In the genomic region with DNA sequence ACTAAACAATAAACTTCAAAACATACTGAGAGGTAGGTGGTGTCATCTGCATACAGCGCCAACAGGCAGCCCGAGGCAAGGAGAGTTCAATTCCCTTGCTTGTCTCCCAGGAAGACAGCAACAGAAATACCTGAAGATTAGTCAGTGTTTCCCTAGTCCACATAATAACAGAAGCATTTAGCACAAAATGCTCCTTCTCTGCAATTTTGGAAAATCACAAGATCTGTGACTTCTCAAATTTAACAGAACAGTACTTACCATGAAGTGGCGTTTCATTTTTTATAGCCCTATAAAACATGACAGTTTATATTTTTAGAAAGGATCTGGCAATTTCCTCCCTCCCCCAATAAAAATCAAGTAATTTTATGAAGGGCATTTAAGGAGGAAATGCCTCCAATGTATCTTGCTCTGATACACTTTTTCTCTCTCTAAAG, we compare ENCODE assay signal across 10 cellular contexts.
DNase-seq lines count a peak whose midpoint lies in the region; ATAC-seq and TF ChIP-seq lines count a peak whose summit lies in the region.
"Had no signal": no experiment of that assay in that cellular context is flagged by ENCODE, and none has a peak within 500 bp of the region (broad histone marks: within the 10 kb centered on the region; RNA-seq: fewer than 3 reads in every experiment).

No MANE protein-coding gene starts in this region.

- intact Hi-C loops in uterus (cut with DNase I; ENCODE audit: low total_unique reads), result no loop called here
- intact Hi-C loops in activated T-helper 1 cell treated with anti-CD3 and anti-CD28 coated beads, Interleukin-12 subunit alpha, Interleukin-12 subunit beta, Interleukin-2, Interleukin-4 antibody, amounts not matched to agents 30 ng/mL and 10 ng/mL and 1 ng/mL, durations not matched to agents 14 hours and 24 hours and 36 hours (cut with micrococcal nuclease), result no loop called here

- H3K36me3 Mint-ChIP-seq in WTC11, result peaks cover 15% of the 10 kb centered on the region
- no peaks in the 10 kb centered on the region for H3K36me3 Mint-ChIP-seq in activated T-helper 1 cell treated with anti-CD3 and anti-CD28 coated beads, Interleukin-12 subunit alpha, Interleukin-12 subunit beta, Interleukin-2, Interleukin-4 antibody, amounts not matched to agents 30 ng/mL and 10 ng/mL and 1 ng/mL, durations not matched to agents 14 hours and 24 hours and 36 hours (ENCODE audit: low read depth)

- peak overlapping the region; percentile 86 for H3K4me3 Mint-ChIP-seq in WTC11
- no peak overlapping the region for H3K4me3 Mint-ChIP-seq in activated T-helper 1 cell treated with anti-CD3 and anti-CD28 coated beads, Interleukin-12 subunit alpha, Interleukin-12 subunit beta, Interleukin-2, Interleukin-4 antibody, amounts not matched to agents 30 ng/mL and 10 ng/mL and 1 ng/mL, durations not matched to agents 14 hours and 24 hours and 36 hours
- H3K4me3 Mint-ChIP-seq: effector memory CD8-positive, alpha-beta T cell had no signal

- 0 out of 2 replicates have a peak overlapping the region, but pooled peaks have one; percentile 91 for H3K27ac Mint-ChIP-seq in WTC11
- H3K27ac Mint-ChIP-seq in activated T-helper 1 cell treated with anti-CD3 and anti-CD28 coated beads, Interleukin-12 subunit alpha, Interleukin-12 subunit beta, Interleukin-2, Interleukin-4 antibody, amounts not matched to agents 30 ng/mL and 10 ng/mL and 1 ng/mL, durations not matched to agents 14 hours and 24 hours and 36 hours, result no peak overlapping the region
- H3K27ac Mint-ChIP-seq: effector memory CD8-positive, alpha-beta T cell had no signal

- H3K27me3 Mint-ChIP-seq in WTC11 (ENCODE audit: low read depth), result peaks cover 26% of the 10 kb centered on the region
- peaks cover 3% of the 10 kb centered on the region for H3K27me3 Mint-ChIP-seq in activated T-helper 1 cell treated with anti-CD3 and anti-CD28 coated beads, Interleukin-12 subunit alpha, Interleukin-12 subunit beta, Interleukin-2, Interleukin-4 antibody, amounts not matched to agents 30 ng/mL and 10 ng/mL and 1 ng/mL, durations not matched to agents 14 hours and 24 hours and 36 hours (ENCODE audit: insufficient read depth)

- H3K4me1 Mint-ChIP-seq in WTC11, result peaks cover 38% of the 10 kb centered on the region
- H3K4me1 Mint-ChIP-seq in activated T-helper 1 cell treated with anti-CD3 and anti-CD28 coated beads, Interleukin-12 subunit alpha, Interleukin-12 subunit beta, Interleukin-2, Interleukin-4 antibody, amounts not matched to agents 30 ng/mL and 10 ng/mL and 1 ng/mL, durations not matched to agents 14 hours and 24 hours and 36 hours (ENCODE audit: low read depth), result no peaks in the 10 kb centered on the region

- no peaks in the 10 kb centered on the region for H3K9me3 ChIP-seq in uterus

- no peaks in the 10 kb centered on the region for H3K36me3 ChIP-seq in uterus

- TF ChIP-seq CTCF in HFF-Myc (IDR thresholded peaks at IDR 0.05; ENCODE audit: low read depth, low read length, missing control alignments) (no peak), WTC11 (IDR thresholded peaks at IDR 0.05) (no peak), uterus (IDR thresholded peaks at IDR 0.05) (no peak)

- no peaks in the 10 kb centered on the region for H3K4me1 ChIP-seq in uterus

- CTCF ChIA-PET in WTC11 (lab: Charles Lee), result no interaction called here

- no peak for TF ChIP-seq POLR2A in uterus (IDR thresholded peaks at IDR 0.05)

- H3K27ac ChIP-seq in uterus, result peak overlapping the region; percentile 68 to 94

- DNase-seq in HFF-Myc (ENCODE audit: extremely low read depth, low read depth) (peak; percentile 19), WTC11 (ENCODE audit: low spot score) (no peak), iPS-NIHi7 (ENCODE audit: extremely low spot score) (peak; percentile 32), uterus (peak; percentile 32 to 40)
- no peak for DNase-seq in activated T-helper 1 cell treated with anti-CD3 and anti-CD28 coated beads, Interleukin-12 subunit alpha, Interleukin-12 subunit beta, Interleukin-2, Interleukin-4 antibody, amounts not matched to agents 30 ng/mL and 10 ng/mL and 1 ng/mL, durations not matched to agents 14 hours and 24 hours and 36 hours (ENCODE audit: low spot score)
- DNase-seq: effector memory CD8-positive, alpha-beta T cell; NCI-H1436 treated with DMSO at 0.1 percent for 48 hours; SHP77 treated with DMSO at 0.1 percent for 48 hours had no signal

- H3K9me3 Mint-ChIP-seq in WTC11, result peaks cover 29% of the 10 kb centered on the region
- no peaks in the 10 kb centered on the region for H3K9me3 Mint-ChIP-seq in activated T-helper 1 cell treated with anti-CD3 and anti-CD28 coated beads, Interleukin-12 subunit alpha, Interleukin-12 subunit beta, Interleukin-2, Interleukin-4 antibody, amounts not matched to agents 30 ng/mL and 10 ng/mL and 1 ng/mL, durations not matched to agents 14 hours and 24 hours and 36 hours

- no peaks in the 10 kb centered on the region for H3K27me3 ChIP-seq in uterus

- H3K4me3 ChIP-seq in HFF-Myc (replicated peaks; ENCODE audit: low read depth, low read length) (no peak overlapping the region), uterus (no peak overlapping the region)

- POLR2A ChIA-PET in WTC11 (lab: Charles Lee), result no interaction called here

- ATAC-seq in WTC11, result peak; percentile 73
- ATAC-seq in HG02610 (IDR thresholded peaks at IDR 0.05; ENCODE audit: unreplicated experiment), result no peak
- no peak for ATAC-seq in HG02870 (IDR thresholded peaks at IDR 0.05; ENCODE audit: unreplicated experiment)
- ATAC-seq: effector memory CD8-positive, alpha-beta T cell had no signal

TF ChIP-seq in WTC11, 78 proteins besides CTCF, POLR2A, EP300 and RAD21 (continues in another document):
- TF ChIP-seq NR1H2 (CRISPR knock-in tag; IDR thresholded peaks at IDR 0.05), result no peak
- no peak for TF ChIP-seq MYBL2 (CRISPR knock-in tag; IDR thresholded peaks at IDR 0.05)
- no peak for TF ChIP-seq SP1 (CRISPR knock-in tag; conservative IDR thresholded peaks at IDR 0.05)
- TF ChIP-seq, protein P1, sequence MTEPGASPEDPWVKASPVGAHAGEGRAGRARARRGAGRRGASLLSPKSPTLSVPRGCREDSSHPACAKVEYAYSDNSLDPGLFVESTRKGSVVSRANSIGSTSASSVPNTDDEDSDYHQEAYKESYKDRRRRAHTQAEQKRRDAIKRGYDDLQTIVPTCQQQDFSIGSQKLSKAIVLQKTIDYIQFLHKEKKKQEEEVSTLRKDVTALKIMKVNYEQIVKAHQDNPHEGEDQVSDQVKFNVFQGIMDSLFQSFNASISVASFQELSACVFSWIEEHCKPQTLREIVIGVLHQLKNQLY (CRISPR knock-in tag; IDR thresholded peaks at IDR 0.05), result no peak
- TF ChIP-seq, protein P2, sequence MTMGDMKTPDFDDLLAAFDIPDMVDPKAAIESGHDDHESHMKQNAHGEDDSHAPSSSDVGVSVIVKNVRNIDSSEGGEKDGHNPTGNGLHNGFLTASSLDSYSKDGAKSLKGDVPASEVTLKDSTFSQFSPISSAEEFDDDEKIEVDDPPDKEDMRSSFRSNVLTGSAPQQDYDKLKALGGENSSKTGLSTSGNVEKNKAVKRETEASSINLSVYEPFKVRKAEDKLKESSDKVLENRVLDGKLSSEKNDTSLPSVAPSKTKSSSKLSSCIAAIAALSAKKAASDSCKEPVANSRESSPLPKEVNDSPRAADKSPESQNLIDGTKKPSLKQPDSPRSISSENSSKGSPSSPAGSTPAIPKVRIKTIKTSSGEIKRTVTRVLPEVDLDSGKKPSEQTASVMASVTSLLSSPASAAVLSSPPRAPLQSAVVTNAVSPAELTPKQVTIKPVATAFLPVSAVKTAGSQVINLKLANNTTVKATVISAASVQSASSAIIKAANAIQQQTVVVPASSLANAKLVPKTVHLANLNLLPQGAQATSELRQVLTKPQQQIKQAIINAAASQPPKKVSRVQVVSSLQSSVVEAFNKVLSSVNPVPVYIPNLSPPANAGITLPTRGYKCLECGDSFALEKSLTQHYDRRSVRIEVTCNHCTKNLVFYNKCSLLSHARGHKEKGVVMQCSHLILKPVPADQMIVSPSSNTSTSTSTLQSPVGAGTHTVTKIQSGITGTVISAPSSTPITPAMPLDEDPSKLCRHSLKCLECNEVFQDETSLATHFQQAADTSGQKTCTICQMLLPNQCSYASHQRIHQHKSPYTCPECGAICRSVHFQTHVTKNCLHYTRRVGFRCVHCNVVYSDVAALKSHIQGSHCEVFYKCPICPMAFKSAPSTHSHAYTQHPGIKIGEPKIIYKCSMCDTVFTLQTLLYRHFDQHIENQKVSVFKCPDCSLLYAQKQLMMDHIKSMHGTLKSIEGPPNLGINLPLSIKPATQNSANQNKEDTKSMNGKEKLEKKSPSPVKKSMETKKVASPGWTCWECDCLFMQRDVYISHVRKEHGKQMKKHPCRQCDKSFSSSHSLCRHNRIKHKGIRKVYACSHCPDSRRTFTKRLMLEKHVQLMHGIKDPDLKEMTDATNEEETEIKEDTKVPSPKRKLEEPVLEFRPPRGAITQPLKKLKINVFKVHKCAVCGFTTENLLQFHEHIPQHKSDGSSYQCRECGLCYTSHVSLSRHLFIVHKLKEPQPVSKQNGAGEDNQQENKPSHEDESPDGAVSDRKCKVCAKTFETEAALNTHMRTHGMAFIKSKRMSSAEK (CRISPR knock-in tag; IDR thresholded peaks at IDR 0.05; ENCODE audit: borderline replicate concordance), result no peak
- no peak for TF ChIP-seq ZNF219 (CRISPR knock-in tag; IDR thresholded peaks at IDR 0.05; ENCODE audit: borderline replicate concordance)
- TF ChIP-seq, protein P3, sequence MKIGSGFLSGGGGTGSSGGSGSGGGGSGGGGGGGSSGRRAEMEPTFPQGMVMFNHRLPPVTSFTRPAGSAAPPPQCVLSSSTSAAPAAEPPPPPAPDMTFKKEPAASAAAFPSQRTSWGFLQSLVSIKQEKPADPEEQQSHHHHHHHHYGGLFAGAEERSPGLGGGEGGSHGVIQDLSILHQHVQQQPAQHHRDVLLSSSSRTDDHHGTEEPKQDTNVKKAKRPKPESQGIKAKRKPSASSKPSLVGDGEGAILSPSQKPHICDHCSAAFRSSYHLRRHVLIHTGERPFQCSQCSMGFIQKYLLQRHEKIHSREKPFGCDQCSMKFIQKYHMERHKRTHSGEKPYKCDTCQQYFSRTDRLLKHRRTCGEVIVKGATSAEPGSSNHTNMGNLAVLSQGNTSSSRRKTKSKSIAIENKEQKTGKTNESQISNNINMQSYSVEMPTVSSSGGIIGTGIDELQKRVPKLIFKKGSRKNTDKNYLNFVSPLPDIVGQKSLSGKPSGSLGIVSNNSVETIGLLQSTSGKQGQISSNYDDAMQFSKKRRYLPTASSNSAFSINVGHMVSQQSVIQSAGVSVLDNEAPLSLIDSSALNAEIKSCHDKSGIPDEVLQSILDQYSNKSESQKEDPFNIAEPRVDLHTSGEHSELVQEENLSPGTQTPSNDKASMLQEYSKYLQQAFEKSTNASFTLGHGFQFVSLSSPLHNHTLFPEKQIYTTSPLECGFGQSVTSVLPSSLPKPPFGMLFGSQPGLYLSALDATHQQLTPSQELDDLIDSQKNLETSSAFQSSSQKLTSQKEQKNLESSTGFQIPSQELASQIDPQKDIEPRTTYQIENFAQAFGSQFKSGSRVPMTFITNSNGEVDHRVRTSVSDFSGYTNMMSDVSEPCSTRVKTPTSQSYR (CRISPR knock-in tag; IDR thresholded peaks at IDR 0.05), result no peak

Comparison
In these comparisons a context has a peak if more than half of its experiments do, and no peak if none do; other contexts are left out.
1. DNase-seq: peak in HFF-Myc (single experiment), iPS-NIHi7 (single experiment) and uterus (2 of 2); none in WTC11 (single experiment) and activated T-helper 1 cell treated with anti-CD3 and anti-CD28 coated beads, Interleukin-12 subunit alpha, Interleukin-12 subunit beta, Interleukin-2, Interleukin-4 antibody, amounts not matched to agents 30 ng/mL and 10 ng/mL and 1 ng/mL, durations not matched to agents 14 hours and 24 hours and 36 hours (single experiment).